ENCODE assay signal across 24 cellular contexts in genomic region chr4:164783966-164784365, GRCh38. TPM values are rescaled to one million over a fixed set of nuclear protein-coding genes. Genes with fewer than 3 reads are reported as not detected.
"Had no signal": no experiment of that assay in that cellular context is flagged by ENCODE, and none has a peak within 500 bp of the region (broad histone marks: within the 10 kb centered on the region; RNA-seq: fewer than 3 reads in every experiment).

No MANE protein-coding gene starts in this region.

- H3K36me3 Mint-ChIP-seq: activated naive CD4-positive, alpha-beta T cell treated with anti-CD3 and anti-CD28 coated beads, Interleukin-2, amount 50 U/mL, for 72 hours had no signal

- H3K4me1 Mint-ChIP-seq: activated T-helper 17 cell treated with anti-CD3 and anti-CD28 coated beads, Interleukin-2, amount 50 U/mL, for 72 hours; neural crest cell had no signal

- ATAC-seq: activated naive CD4-positive, alpha-beta T cell treated with anti-CD3 and anti-CD28 coated beads, Interleukin-2, amount 50 U/mL, for 72 hours; activated T-helper 17 cell treated with anti-CD3 and anti-CD28 coated beads, Interleukin-2, amount 50 U/mL, for 72 hours; gastrocnemius medialis; left ventricle myocardium superior had no signal

- H3K27me3 ChIP-seq: ascending aorta, breast epithelium, colonic mucosa, esophagus squamous epithelium, gastrocnemius medialis, upper lobe of left lung had no signal

- H3K27ac Mint-ChIP-seq: activated naive CD4-positive, alpha-beta T cell treated with anti-CD3 and anti-CD28 coated beads, Interleukin-2, amount 50 U/mL, for 72 hours; activated T-cell treated with anti-CD3 and anti-CD28 coated beads, Interleukin-2, amount 50 U/mL, for 24 hours; activated T-helper 17 cell treated with anti-CD3 and anti-CD28 coated beads, Interleukin-2, amount 50 U/mL, for 72 hours; progenitor cell of endocrine pancreas had no signal

- H3K4me3 ChIP-seq: ascending aorta, breast epithelium, colonic mucosa, esophagus squamous epithelium, gastrocnemius medialis, thoracic aorta, upper lobe of left lung had no signal

- H3K4me1 ChIP-seq: ascending aorta, breast epithelium, colonic mucosa, esophagus squamous epithelium, gastrocnemius medialis, upper lobe of left lung had no signal

- H3K27ac ChIP-seq: ascending aorta, breast epithelium, colonic mucosa, esophagus squamous epithelium, gastrocnemius medialis, thoracic aorta, upper lobe of left lung had no signal

- DNase-seq: activated CD8-positive, alpha-beta memory T cell treated with anti-CD3 and anti-CD28 coated beads for 24 hours; activated CD8-positive, alpha-beta memory T cell treated with anti-CD3 and anti-CD28 coated beads, Interleukin-2, amount 50 U/mL, for 4 hours; activated T-cell treated with anti-CD3 and anti-CD28 coated beads, Interleukin-2, amount 50 U/mL, for 24 hours; colonic mucosa; esophagus squamous epithelium; gastrocnemius medialis; head of caudate nucleus; hypothalamus; left ventricle myocardium superior; mammary epithelial cell; stimulated activated CD4-positive, alpha-beta T cell treated with anti-CD3 and anti-CD28 coated beads, Interleukin-4, amount 100 ng/mL, for 24 hours; stimulated activated naive CD4-positive, alpha-beta T cell treated with Interleukin-2 at 50 U/mL for 16 hours; T-helper 1 cell; upper lobe of left lung had no signal

- H3K4me3 Mint-ChIP-seq: activated T-cell treated with anti-CD3 and anti-CD28 coated beads, Interleukin-2, amount 50 U/mL, for 24 hours; activated T-helper 17 cell treated with anti-CD3 and anti-CD28 coated beads, Interleukin-2, amount 50 U/mL, for 72 hours; neural crest cell had no signal

- H3K9me3 ChIP-seq: ascending aorta, breast epithelium, colonic mucosa, esophagus squamous epithelium, gastrocnemius medialis, thoracic aorta, upper lobe of left lung had no signal

- H3K27me3 Mint-ChIP-seq: activated T-cell treated with anti-CD3 and anti-CD28 coated beads, Interleukin-2, amount 50 U/mL, for 24 hours; activated T-helper 17 cell treated with anti-CD3 and anti-CD28 coated beads, Interleukin-2, amount 50 U/mL, for 72 hours; progenitor cell of endocrine pancreas had no signal

- H3K9me3 Mint-ChIP-seq: activated naive CD4-positive, alpha-beta T cell treated with anti-CD3 and anti-CD28 coated beads, Interleukin-2, amount 50 U/mL, for 72 hours; activated T-cell treated with anti-CD3 and anti-CD28 coated beads, Interleukin-2, amount 50 U/mL, for 24 hours; activated T-helper 17 cell treated with anti-CD3 and anti-CD28 coated beads, Interleukin-2, amount 50 U/mL, for 72 hours; neural crest cell had no signal

- H3K36me3 ChIP-seq: ascending aorta, breast epithelium, colonic mucosa, esophagus squamous epithelium, gastrocnemius medialis, thoracic aorta, upper lobe of left lung had no signal

RNA-seq across cellular contexts. Expression of gene SMIM31, which starts 30.0 kb away (rescaled TPM):
- total RNA-seq: activated naive CD4-positive, alpha-beta T cell treated with anti-CD3 and anti-CD28 coated beads, Interleukin-2, amount 50 U/mL, for 72 hours; activated T-helper 17 cell treated with anti-CD3 and anti-CD28 coated beads, Interleukin-2, amount 50 U/mL, for 72 hours; ascending aorta; esophagus squamous epithelium; gastrocnemius medialis; left ventricle myocardium superior; mammary epithelial cell; mononuclear cell; myocyte; neural crest cell; osteocyte; progenitor cell of endocrine pancreas; thoracic aorta had no signal
- polyA plus RNA-seq: mammary epithelial cell had no signal
